Comparison of ENCODE assay signal across 12 cellular contexts in genomic region chr9:131598121-131598520, GRCh38. TPM values are rescaled to one million over a fixed set of nuclear protein-coding genes. Genes with fewer than 3 reads are reported as not detected.
DNase-seq lines count a peak whose midpoint lies in the region; ATAC-seq and TF ChIP-seq lines count a peak whose summit lies in the region.
"Had no signal": no experiment of that assay in that cellular context is flagged by ENCODE, and none has a peak within 500 bp of the region (broad histone marks: within the 10 kb centered on the region; RNA-seq: fewer than 3 reads in every experiment).

No MANE protein-coding gene starts in this region.

- H3K4me3 Mint-ChIP-seq in T-helper 17 cell: no peak overlapping the region
- no peak overlapping the region for H3K4me3 Mint-ChIP-seq in activated CD8-positive, alpha-beta memory T cell treated with anti-CD3 and anti-CD28 coated beads, Interleukin-2, amount 10 ng/mL, durations not matched to agents 7 days and 5 days
- H3K4me3 Mint-ChIP-seq: H9 had no signal

- H3K79me1 ChIP-seq in trophoblast cell (ENCODE audit: low read length): peaks cover 5% of the 10 kb centered on the region

- 85 to 86% methylated on average over 17 of the region's 17 CpGs for WGBS in heart right ventricle, 2 donors
- WGBS in trophoblast cell (ENCODE audit: extremely low coverage, insufficient coverage, insufficient read length): no CpG with 5 or more reads among the region's 17 CpGs

- no peak overlapping the region for H2BK12ac ChIP-seq in trophoblast cell (ENCODE audit: low read length)

- no peaks in the 10 kb centered on the region for H3K27me3 Mint-ChIP-seq in T-helper 17 cell
- H3K27me3 Mint-ChIP-seq in activated CD8-positive, alpha-beta memory T cell treated with anti-CD3 and anti-CD28 coated beads, Interleukin-2, amount 10 ng/mL, durations not matched to agents 7 days and 5 days: no peaks in the 10 kb centered on the region

- intact Hi-C loops in heart right ventricle (cut with DNase I): no loop called here

- H4K8ac ChIP-seq in trophoblast cell (ENCODE audit: low read depth, low read length): no peak overlapping the region

- no peak overlapping the region for H3K9ac ChIP-seq in trophoblast cell (ENCODE audit: low read length)
- H3K9ac ChIP-seq: parathyroid adenoma had no signal

- no peak overlapping the region for H3K23ac ChIP-seq in trophoblast cell (ENCODE audit: low read length)

- peaks cover 4% of the 10 kb centered on the region for H3K36me3 Mint-ChIP-seq in T-helper 17 cell (ENCODE audit: low read depth)
- peaks cover 38% of the 10 kb centered on the region for H3K36me3 Mint-ChIP-seq in activated CD8-positive, alpha-beta memory T cell treated with anti-CD3 and anti-CD28 coated beads, Interleukin-2, amount 10 ng/mL, durations not matched to agents 7 days and 5 days

- H3K36me3 ChIP-seq in heart right ventricle: peaks cover 3 to 100% (median 62%) of the 10 kb centered on the region in 9 donors
- peaks cover 63 to 77% of the 10 kb centered on the region in 2 experiments for H3K36me3 ChIP-seq in trophoblast cell (ENCODE audit: control insufficient read depth in 1 of 2, insufficient read depth in 2 of 2, low read length in 2 of 2)

- no peak overlapping the region for H3K14ac ChIP-seq in trophoblast cell (ENCODE audit: low read length)

- no peak overlapping the region for H4K12ac ChIP-seq in trophoblast cell (ENCODE audit: low read depth, low read length)

- H3K27me3 ChIP-seq in heart right ventricle (no peaks in the 10 kb centered on the region), trophoblast cell (ENCODE audit: insufficient read depth, low read length) (no peaks in the 10 kb centered on the region)

- CTCF ChIA-PET in activated CD8-positive, alpha-beta memory T cell treated with anti-CD3 and anti-CD28 coated beads, Interleukin-2, amount 10 ng/mL, durations not matched to agents 7 days and 5 days (lab: Charles Lee): interaction anchor here (0.6 to 1.6 kb wide), 2 partner anchors 248 to 540 kb away, joined by 4 read pairs; no protein-coding TSS in a partner anchor

- H3K4ac ChIP-seq in trophoblast cell (ENCODE audit: low read depth, low read length): no peak overlapping the region

- TF ChIP-seq CTCF in heart right ventricle (IDR thresholded peaks at IDR 0.05): no peak

- peaks cover 9% of the 10 kb centered on the region for H3K4me1 Mint-ChIP-seq in T-helper 17 cell
- H3K4me1 Mint-ChIP-seq in activated CD8-positive, alpha-beta memory T cell treated with anti-CD3 and anti-CD28 coated beads, Interleukin-2, amount 10 ng/mL, durations not matched to agents 7 days and 5 days: no peaks in the 10 kb centered on the region
- H3K4me1 Mint-ChIP-seq: H9 had no signal

- H3K27ac ChIP-seq in heart right ventricle (peak overlapping the region in 1 of 10 donors; percentile 85), trophoblast cell (ENCODE audit: low read depth, low read length) (no peak overlapping the region)
- H3K27ac ChIP-seq: parathyroid adenoma had no signal

- no peak overlapping the region for H2BK5ac ChIP-seq in trophoblast cell (ENCODE audit: low read depth, low read length, poor library complexity)

- H3K9me3 Mint-ChIP-seq in activated CD8-positive, alpha-beta memory T cell treated with anti-CD3 and anti-CD28 coated beads, Interleukin-2, amount 10 ng/mL, durations not matched to agents 7 days and 5 days (ENCODE audit: low read depth): no peaks in the 10 kb centered on the region
- H3K9me3 Mint-ChIP-seq: H9 had no signal

- no peak overlapping the region for H3K4me3 ChIP-seq in heart right ventricle
- no peak overlapping the region for H3K4me3 ChIP-seq in trophoblast cell (ENCODE audit: low read depth, low read length)

- H3K9me3 ChIP-seq in T-helper 17 cell (ENCODE audit: control insufficient read depth, low read length, poor library complexity, severe bottlenecking): no peaks in the 10 kb centered on the region
- no peaks in the 10 kb centered on the region for H3K9me3 ChIP-seq in heart right ventricle
- no peaks in the 10 kb centered on the region for H3K9me3 ChIP-seq in trophoblast cell (ENCODE audit: insufficient read depth, low read depth, low read length)

- H3K4me1 ChIP-seq in heart right ventricle (peaks cover 0 to 53% (median 0%) of the 10 kb centered on the region in 9 donors), trophoblast cell (ENCODE audit: control insufficient read depth in 1 of 2, insufficient read depth in 2 of 2, low read length in 2 of 2) (peaks cover 10 to 15% of the 10 kb centered on the region in 2 experiments)
- H3K4me1 ChIP-seq: parathyroid adenoma had no signal

- no peak overlapping the region for H3K18ac ChIP-seq in trophoblast cell (ENCODE audit: low read length)

- ATAC-seq in T-helper 17 cell (peak; percentile 32), heart right ventricle (peak in 7 of 8 donors; percentile 3 to 64 (median 31)), GM18873 (IDR thresholded peaks at IDR 0.05; ENCODE audit: low FRiP score, unreplicated experiment) (no peak)
- no peak for ATAC-seq in activated CD8-positive, alpha-beta memory T cell treated with anti-CD3 and anti-CD28 coated beads, Interleukin-2, amount 10 ng/mL, durations not matched to agents 7 days and 5 days

- H2BK120ac ChIP-seq in trophoblast cell (ENCODE audit: insufficient read depth, low read length, poor library complexity): no peak overlapping the region

- no peak overlapping the region for H4K91ac ChIP-seq in trophoblast cell (ENCODE audit: low read depth, low read length)

- no peak overlapping the region for H2AK5ac ChIP-seq in trophoblast cell (ENCODE audit: low read length)

- peak; percentile 95 for DNase-seq in GF-D8 (lab: John Stamatoyannopoulos, UW)
- no peak for DNase-seq in T-helper 17 cell
- DNase-seq in heart right ventricle: no peak
- peak; percentile 92 to 95 for DNase-seq in trophoblast cell
- no peak for DNase-seq in activated gamma-delta T cell treated with Interleukin-2 at 50 U/mL for 16 hours
- DNase-seq in activated CD8-positive, alpha-beta memory T cell treated with anti-CD3 and anti-CD28 coated beads, Interleukin-2, amount 10 ng/mL, durations not matched to agents 7 days and 5 days: no peak
- DNase-seq in UCSD-AML1 (lab: John Stamatoyannopoulos, UW; ENCODE audit: unreplicated experiment): no peak
- DNase-seq: DND-41, H9, NCI-H1417 treated with DMSO at 0.1 percent for 48 hours had no signal

- H3K4me2 ChIP-seq in trophoblast cell (ENCODE audit: low read length): no peak overlapping the region

- H3K79me2 ChIP-seq in trophoblast cell (ENCODE audit: control insufficient read depth, insufficient read depth, low read length, poor library complexity): no peaks in the 10 kb centered on the region
- H3K79me2 ChIP-seq: parathyroid adenoma had no signal

- H2AFZ ChIP-seq in trophoblast cell (ENCODE audit: insufficient read depth, low read length, poor library complexity): no peak overlapping the region
- H2AFZ ChIP-seq: parathyroid adenoma had no signal

- H3K27ac Mint-ChIP-seq in T-helper 17 cell: peak overlapping the region; percentile 68
- H3K27ac Mint-ChIP-seq in activated CD8-positive, alpha-beta memory T cell treated with anti-CD3 and anti-CD28 coated beads, Interleukin-2, amount 10 ng/mL, durations not matched to agents 7 days and 5 days: no peak overlapping the region

RNA-seq across cellular contexts. Expression of gene PRRT1B, which starts 52.8 kb away (rescaled TPM):
- not detected for total RNA-seq in T-helper 17 cell
- not detected for total RNA-seq in heart right ventricle
- polyA plus RNA-seq in heart right ventricle: not detected
- polyA plus RNA-seq in trophoblast cell (2013): 2.8 and 3.0 TPM in 2 replicates
- not detected for total RNA-seq in activated CD8-positive, alpha-beta memory T cell treated with anti-CD3 and anti-CD28 coated beads, Interleukin-2, amount 10 ng/mL, durations not matched to agents 7 days and 5 days

Comparison
In these comparisons a context has a peak if more than half of its experiments do, and no peak if none do; other contexts are left out.
1. DNase-seq: peak in GF-D8 (single experiment) and trophoblast cell (2 of 2); none in T-helper 17 cell (0 of 3), heart right ventricle (0 of 2), activated gamma-delta T cell treated with Interleukin-2 at 50 U/mL for 16 hours (single experiment), activated CD8-positive, alpha-beta memory T cell treated with anti-CD3 and anti-CD28 coated beads, Interleukin-2, amount 10 ng/mL, durations not matched to agents 7 days and 5 days (single experiment) and UCSD-AML1 (single experiment).
2. ATAC-seq: peak in T-helper 17 cell (single experiment) and heart right ventricle (7 of 8); none in activated CD8-positive, alpha-beta memory T cell treated with anti-CD3 and anti-CD28 coated beads, Interleukin-2, amount 10 ng/mL, durations not matched to agents 7 days and 5 days (single experiment) and GM18873 (single experiment).